8 cellular contexts compared by ENCODE assay signal in genomic region chr6:33288942-33289783, GRCh38. TPM values are rescaled to one million over a fixed set of nuclear protein-coding genes. Genes with fewer than 3 reads are reported as not detected.
DNase-seq lines count a peak whose midpoint lies in the region; ATAC-seq and TF ChIP-seq lines count a peak whose summit lies in the region.

TSS of gene PFDN6 (plus strand) at chr6:33289601. CDS start at chr6:33289857, 256 bp downstream.
TSS of gene WDR46 (minus strand) at chr6:33289239. CDS start at chr6:33289170, 69 bp downstream.

- H3K4me3 ChIP-seq in GM23338 (peak within 1 kb of the TSS; percentile 68), stomach smooth muscle (ENCODE audit: low read length in 2 of 2) (peak within 1 kb of the TSS; percentile 96 to 97)

- no peaks in the 10 kb centered on the region for H3K9me3 ChIP-seq in stomach smooth muscle (ENCODE audit: control insufficient read depth in 2 of 2, low read length in 2 of 2)

- H4K20me1 ChIP-seq in GM23338 (replicated peaks; ENCODE audit: insufficient read depth), result peaks cover 17% of the 10 kb centered on the region

- H3K4me3 Mint-ChIP-seq in GM23338, result peak within 1 kb of the TSS; percentile 96
- peak within 1 kb of the TSS; percentile 87 to 100 (median 99) for H3K4me3 Mint-ChIP-seq in naive thymus-derived CD8-positive, alpha-beta T cell

- no peaks in the 10 kb centered on the region for H3K27me3 ChIP-seq in GM23338 (ENCODE audit: insufficient read depth)
- H3K27me3 ChIP-seq in stomach smooth muscle (ENCODE audit: control insufficient read depth in 1 of 2, insufficient read depth in 2 of 2, low read length in 2 of 2), result no peaks in the 10 kb centered on the region

- no peaks in the 10 kb centered on the region for H3K9me2 ChIP-seq in GM23338 (ENCODE audit: insufficient read depth)

- peaks cover 16% of the 10 kb centered on the region for H3K4me1 Mint-ChIP-seq in GM23338
- peaks cover 22 to 51% (median 48%) of the 10 kb centered on the region in 4 donors for H3K4me1 Mint-ChIP-seq in naive thymus-derived CD8-positive, alpha-beta T cell

- peak within 1 kb of the TSS; percentile 57 for H2AFZ ChIP-seq in GM23338

- peaks cover 2% of the 10 kb centered on the region for H3K27me3 Mint-ChIP-seq in GM23338 (ENCODE audit: insufficient read depth, low read depth, poor library complexity)
- H3K27me3 Mint-ChIP-seq in naive thymus-derived CD8-positive, alpha-beta T cell, result no peaks in the 10 kb centered on the region

- DNase-seq in EL, result peak; percentile 92
- peak; percentile 95 for DNase-seq in GM23338 (ENCODE audit: low spot score)
- peak; percentile 98 for DNase-seq in Kasumi-1 (lab: John Stamatoyannopoulos, UW)
- peak; percentile 90 for DNase-seq in RPMI7951 (ENCODE audit: low read depth)
- DNase-seq in activated T-helper 1 cell treated with anti-CD3 and anti-CD28 coated beads, Interleukin-2, amount 50 U/mL, for 16 hours (ENCODE audit: low read depth in 1 of 2, low spot score in 1 of 2), result peak; percentile 55 to 63
- DNase-seq in fibroblast of peridontal ligament (ENCODE audit: extremely low read depth), result peak; percentile 91
- peak; percentile 53 to 91 (median 81) for DNase-seq in naive thymus-derived CD8-positive, alpha-beta T cell

- H3K36me3 ChIP-seq in GM23338 (ENCODE audit: insufficient read depth) (peaks cover 25% of the 10 kb centered on the region), stomach smooth muscle (ENCODE audit: control insufficient read depth in 2 of 2, insufficient read depth in 2 of 2, low read length in 2 of 2) (peaks cover 40 to 41% of the 10 kb centered on the region in 2 donors)

- no peak within 1 kb of the TSS for H3K27ac ChIP-seq in GM23338 (ENCODE audit: low read depth)
- H3K27ac ChIP-seq in stomach smooth muscle (ENCODE audit: low read length), result peak within 1 kb of the TSS; percentile 71

- H3K27ac Mint-ChIP-seq in GM23338, result peak within 1 kb of the TSS; percentile 90
- H3K27ac Mint-ChIP-seq in naive thymus-derived CD8-positive, alpha-beta T cell, result peak within 1 kb of the TSS; percentile 84 to 97 (median 94)

- peak within 1 kb of the TSS; percentile 92 to 93 for H3K9ac ChIP-seq in stomach smooth muscle (ENCODE audit: low read length in 2 of 2)

- POLR2A ChIA-PET in naive thymus-derived CD8-positive, alpha-beta T cell (lab: Charles Lee), result interaction anchor here (0.6 to 7.0 kb wide), 28 partner anchors 9 to 1388 kb away, joined by 3 to 128 read pairs (median 4); partner anchors contain the start of genes B3GALT4, CUTA, RGL2 and RPS18

- H3K9me3 Mint-ChIP-seq in GM23338, result no peaks in the 10 kb centered on the region
- H3K9me3 Mint-ChIP-seq in naive thymus-derived CD8-positive, alpha-beta T cell, result no peaks in the 10 kb centered on the region

- no peak for TF ChIP-seq CTCF in GM23338 (conservative IDR thresholded peaks at IDR 0.05; ENCODE audit: low read depth in 2 of 2)

- peaks cover 56% of the 10 kb centered on the region for H3K36me3 Mint-ChIP-seq in GM23338 (ENCODE audit: low read depth)
- H3K36me3 Mint-ChIP-seq in naive thymus-derived CD8-positive, alpha-beta T cell, result peaks cover 0 to 51% (median 12%) of the 10 kb centered on the region in 3 donors

- peak; percentile 97 for ATAC-seq in GM23338
- peak; percentile 96 to 97 for ATAC-seq in naive thymus-derived CD8-positive, alpha-beta T cell

- peaks cover 39% of the 10 kb centered on the region for H3K79me2 ChIP-seq in GM23338 (replicated peaks; ENCODE audit: insufficient read depth)

- H3K4me1 ChIP-seq in GM23338 (ENCODE audit: insufficient read depth) (peaks cover 13% of the 10 kb centered on the region), stomach smooth muscle (ENCODE audit: control insufficient read depth, insufficient read depth, low read length) (peaks cover 23% of the 10 kb centered on the region)

- peak within 1 kb of the TSS; percentile 97 for H3K4me2 ChIP-seq in GM23338

- H3F3A ChIP-seq in GM23338 (replicated peaks; ENCODE audit: low read depth), result peaks cover 6% of the 10 kb centered on the region; the same call in 1 of the 2 replicates

TF ChIP-seq in GM23338, 12 proteins besides CTCF, POLR2A, EP300 and RAD21:
- TF ChIP-seq EZH2 (IDR thresholded peaks at IDR 0.05; ENCODE audit: low read depth, unreplicated experiment) (no peak), ZNF114 (CRISPR knock-in tag; IDR thresholded peaks at IDR 0.05) (no peak), POLR2AphosphoS5 (IDR thresholded peaks at IDR 0.05; ENCODE audit: low read depth) (peak; percentile 73; the same call in 1 of the 2 replicates), ETS1 (IDR thresholded peaks at IDR 0.05) (peak; percentile 98), CREB1 (CRISPR knock-in tag; IDR thresholded peaks at IDR 0.05; ENCODE audit: low read depth) (no peak; the same call in 1 of the 2 replicates)

RNA-seq across cellular contexts. Expression of gene PFDN6, which starts in this region (rescaled TPM):
- total RNA-seq in GM23338 (2014; rRNA removed; shearing (Covaris generic)), result 62.2 and 80.4 TPM in 2 replicates
- polyA plus RNA-seq in GM23338 (2016; fragmentation: Nextera tagmentation; extraction: Ambion mirVana), result 54.0 and 56.1 TPM in 2 replicates
- total RNA-seq in RPMI7951 (2014; rRNA removed; shearing (Covaris generic)), result 76.7 and 134 TPM in 2 replicates
- total RNA-seq in naive thymus-derived CD8-positive, alpha-beta T cell, result 10 to 100 TPM; 30.4 to 36.6 TPM
- polyA plus RNA-seq in naive thymus-derived CD8-positive, alpha-beta T cell, result 10 to 100 TPM; 33.4 to 38.2 (median 35.5) TPM

RNA-seq across cellular contexts. Expression of gene WDR46, which starts in this region (rescaled TPM):
- 104 and 106 TPM in 2 replicates for total RNA-seq in GM23338 (2014; rRNA removed; shearing (Covaris generic))
- polyA plus RNA-seq in GM23338 (2016; fragmentation: Nextera tagmentation; extraction: Ambion mirVana), result 63.9 and 71.4 TPM in 2 replicates
- 106 and 109 TPM in 2 replicates for total RNA-seq in RPMI7951 (2014; rRNA removed; shearing (Covaris generic))
- 10 to 100 TPM; 53.3 to 59.0 TPM for total RNA-seq in naive thymus-derived CD8-positive, alpha-beta T cell
- 10 to 100 TPM; 71.3 to 83.7 (median 74.1) TPM for polyA plus RNA-seq in naive thymus-derived CD8-positive, alpha-beta T cell
